16 cellular contexts compared by ENCODE assay signal in the genomic region with DNA sequence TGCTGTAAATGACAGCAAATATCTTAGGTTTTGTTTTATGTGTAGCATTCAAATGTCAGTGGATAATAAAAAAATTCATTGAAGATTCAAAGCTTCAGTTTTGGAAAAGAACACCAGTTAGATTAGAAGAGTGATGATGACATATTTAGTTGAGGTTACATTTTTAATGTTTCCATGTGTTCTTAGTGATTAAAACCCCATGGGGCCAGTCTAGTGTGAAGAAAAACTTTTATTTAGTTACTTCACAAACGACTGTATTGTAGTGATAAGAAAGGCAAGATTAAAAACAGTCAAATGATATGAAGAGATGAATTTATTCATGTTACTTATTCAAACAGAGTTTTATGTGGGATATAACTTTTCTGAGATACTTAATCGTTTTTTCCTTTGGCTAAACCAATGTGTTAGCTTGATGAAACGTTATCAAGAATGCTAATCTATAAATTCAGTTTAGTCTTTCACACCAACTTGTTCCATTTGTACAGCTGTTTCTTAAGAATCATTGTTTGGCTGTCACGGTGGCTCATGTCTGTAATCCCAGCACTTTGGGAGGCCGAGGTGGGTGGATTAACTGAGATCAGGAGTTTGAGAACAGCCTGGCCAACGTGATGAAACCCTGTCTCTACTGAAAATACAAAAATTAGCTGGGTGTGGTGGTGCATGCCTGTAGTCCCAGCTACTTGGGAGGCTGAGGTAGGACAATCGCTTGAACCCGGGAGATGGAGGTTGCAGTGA. TPM values are rescaled to one million over a fixed set of nuclear protein-coding genes. Genes with fewer than 3 reads are reported as not detected.
A peak's percentile ranks its signal among the peaks of the same experiment; 100 is the strongest.
DNase-seq lines count a peak whose midpoint lies in the region; ATAC-seq, FAIRE-seq and TF ChIP-seq lines count a peak whose summit lies in the region.
"Had no signal": no experiment of that assay in that cellular context is flagged by ENCODE, and none has a peak within 500 bp of the region (broad histone marks: within the 10 kb centered on the region; RNA-seq: fewer than 3 reads in every experiment).

No MANE protein-coding gene starts in this region.

- H3K4me3 Mint-ChIP-seq in stimulated activated naive B cell treated with anti-CD40 and anti-IgM and Interleukin-4, amounts not matched to agents 10 μg/mL and 1 μg/mL and 100 μg/mL, for 72 hours = no peak overlapping the region
- H3K4me3 Mint-ChIP-seq in mesothelial cell of epicardium = no peak overlapping the region

- H3K4me3 ChIP-seq in heart left ventricle = no peak overlapping the region
- H3K4me3 ChIP-seq in right atrium auricular region = no peak overlapping the region
- no peak overlapping the region for H3K4me3 ChIP-seq in SJCRH30
- H3K4me3 ChIP-seq: body of pancreas, ovary, SJSA1 had no signal

- peak overlapping the region; percentile 14 for H3K27ac Mint-ChIP-seq in stimulated activated naive B cell treated with anti-CD40 and anti-IgM and Interleukin-4, amounts not matched to agents 10 μg/mL and 1 μg/mL and 100 μg/mL, for 72 hours
- no peak overlapping the region for H3K27ac Mint-ChIP-seq in mesothelial cell of epicardium

- H3K27ac ChIP-seq in heart left ventricle = no peak overlapping the region
- no peak overlapping the region for H3K27ac ChIP-seq in right atrium auricular region
- peak overlapping the region; percentile 85 for H3K27ac ChIP-seq in SJCRH30
- H3K27ac ChIP-seq: body of pancreas, ovary, SJSA1 had no signal

- no peaks in the 10 kb centered on the region for H3K9me3 Mint-ChIP-seq in stimulated activated naive B cell treated with anti-CD40 and anti-IgM and Interleukin-4, amounts not matched to agents 10 μg/mL and 1 μg/mL and 100 μg/mL, for 72 hours
- H3K9me3 Mint-ChIP-seq in mesothelial cell of epicardium = no peaks in the 10 kb centered on the region

- no peaks in the 10 kb centered on the region for H3K9me3 ChIP-seq in heart left ventricle
- H3K9me3 ChIP-seq in right atrium auricular region = no peaks in the 10 kb centered on the region
- H3K9me3 ChIP-seq in SJCRH30 (replicated peaks) = no peaks in the 10 kb centered on the region
- H3K9me3 ChIP-seq: body of pancreas, ovary, SJSA1 had no signal

- no peak for TF ChIP-seq POLR2A in heart left ventricle (IDR thresholded peaks at IDR 0.05)

- intact Hi-C loops in heart left ventricle (cut with DNase I) = loop anchor here in 2 of 10 donors (10.0 kb wide), 3 partner anchors 47 to 87 kb away; no protein-coding TSS in a partner anchor

- H3K36me3 ChIP-seq in heart left ventricle (peaks cover 0 to 9% (median 0%) of the 10 kb centered on the region in 9 donors), right atrium auricular region (no peaks in the 10 kb centered on the region), SJCRH30 (no peaks in the 10 kb centered on the region)
- H3K36me3 ChIP-seq: ovary had no signal

- H3K27me3 ChIP-seq in heart left ventricle (no peaks in the 10 kb centered on the region), right atrium auricular region (no peaks in the 10 kb centered on the region), SJCRH30 (no peaks in the 10 kb centered on the region)
- H3K27me3 ChIP-seq: body of pancreas, ovary, SJSA1 had no signal

- ATAC-seq in heart left ventricle (peak in 3 of 4 donors; percentile 34 to 76 (median 65)), HG03025 (IDR thresholded peaks at IDR 0.05; ENCODE audit: low FRiP score, unreplicated experiment) (no peak)
- no peak for ATAC-seq in stimulated activated naive B cell treated with anti-CD40 and anti-IgM and Interleukin-4, amounts not matched to agents 10 μg/mL and 1 μg/mL and 100 μg/mL, for 72 hours (replicated peaks)
- ATAC-seq: body of pancreas had no signal

- H3K27me3 Mint-ChIP-seq in stimulated activated naive B cell treated with anti-CD40 and anti-IgM and Interleukin-4, amounts not matched to agents 10 μg/mL and 1 μg/mL and 100 μg/mL, for 72 hours = no peaks in the 10 kb centered on the region
- no peaks in the 10 kb centered on the region for H3K27me3 Mint-ChIP-seq in mesothelial cell of epicardium (ENCODE audit: low read depth)

- DNase-seq in heart left ventricle (no peak), right atrium auricular region (ENCODE audit: low spot score) (no peak), SJCRH30 (peak; percentile 87 to 93), GM20000 (ENCODE audit: low spot score) (no peak), mesothelial cell of epicardium (ENCODE audit: low spot score in 2 of 2, unreplicated experiment in 2 of 2) (no peak)
- DNase-seq in stimulated activated naive B cell treated with anti-CD40 and anti-IgM and Interleukin-4, amounts not matched to agents 10 μg/mL and 1 μg/mL and 100 μg/mL, for 72 hours = no peak
- DNase-seq: activated naive CD4-positive, alpha-beta T cell treated with Interleukin-2 at 50 U/mL for 16 hours; body of pancreas; KBM-7; NCI-H1105 treated with DMSO at 0.1 percent for 48 hours; ovary; small intestine had no signal

- WGBS in heart left ventricle, 4 donors = 63 to 72% (median 70%) methylated on average over 8 of the region's 8 CpGs

- FAIRE-seq in endometrium (lab: Jason Lieb, UNC) = peak; percentile 4
- FAIRE-seq: GM18507, small intestine had no signal

- peaks cover 0 to 46% (median 29%) of the 10 kb centered on the region in 12 donors for H3K4me1 ChIP-seq in heart left ventricle
- peaks cover 0 to 35% of the 10 kb centered on the region in 2 donors for H3K4me1 ChIP-seq in right atrium auricular region
- peaks cover 20% of the 10 kb centered on the region for H3K4me1 ChIP-seq in SJCRH30
- H3K4me1 ChIP-seq: SJSA1 had no signal

- H3K36me3 Mint-ChIP-seq in stimulated activated naive B cell treated with anti-CD40 and anti-IgM and Interleukin-4, amounts not matched to agents 10 μg/mL and 1 μg/mL and 100 μg/mL, for 72 hours = no peaks in the 10 kb centered on the region
- peaks cover 12% of the 10 kb centered on the region for H3K36me3 Mint-ChIP-seq in mesothelial cell of epicardium

- H3K4me1 Mint-ChIP-seq in stimulated activated naive B cell treated with anti-CD40 and anti-IgM and Interleukin-4, amounts not matched to agents 10 μg/mL and 1 μg/mL and 100 μg/mL, for 72 hours = peaks cover 14 to 30% of the 10 kb centered on the region in 2 donors
- peaks cover 17% of the 10 kb centered on the region for H3K4me1 Mint-ChIP-seq in mesothelial cell of epicardium

- TF ChIP-seq CTCF in heart left ventricle (IDR thresholded peaks at IDR 0.05) = no peak
- TF ChIP-seq CTCF in right atrium auricular region (IDR thresholded peaks at IDR 0.05) = no peak
- TF ChIP-seq CTCF in GM20000 (IDR thresholded peaks at IDR 0.05; ENCODE audit: extremely low read depth, missing control alignments) = no peak
- no peak for TF ChIP-seq CTCF in mesothelial cell of epicardium (IDR thresholded peaks at IDR 0.05; ENCODE audit: unreplicated experiment)

RNA-seq across cellular contexts. Expression of a gene that starts 11.6 kb away (rescaled TPM):
- total RNA-seq in heart left ventricle = 10 to 100 TPM; 44.4 to 81.9 (median 66.1) TPM
- 10 to 100 TPM in 1 of 2 donors, 1 to 10 TPM in 1; 9.0 to 17.3 TPM for polyA plus RNA-seq in heart left ventricle
- total RNA-seq in right atrium auricular region = 10 to 100 TPM; 55.0 to 68.5 TPM
- 17.8 and 23.7 TPM in 2 replicates for total RNA-seq in SJCRH30 (2014; rRNA removed; shearing (Covaris generic))
- total RNA-seq in mesothelial cell of epicardium = 75.8 to 81.4 TPM (median 76.5 TPM) in 3 replicates

Comparison
In these comparisons a context has a peak if more than half of its experiments do, and no peak if none do; other contexts are left out.
1. ATAC-seq: peak in heart left ventricle (3 of 4); none in stimulated activated naive B cell treated with anti-CD40 and anti-IgM and Interleukin-4, amounts not matched to agents 10 μg/mL and 1 μg/mL and 100 μg/mL, for 72 hours (0 of 2) and HG03025 (single experiment).
2. DNase-seq: peak in SJCRH30 (2 of 2); none in heart left ventricle (0 of 5), right atrium auricular region (single experiment), stimulated activated naive B cell treated with anti-CD40 and anti-IgM and Interleukin-4, amounts not matched to agents 10 μg/mL and 1 μg/mL and 100 μg/mL, for 72 hours (single experiment), GM20000 (single experiment) and mesothelial cell of epicardium (0 of 2).